7 cellular contexts compared by ENCODE assay signal in the genomic region with DNA sequence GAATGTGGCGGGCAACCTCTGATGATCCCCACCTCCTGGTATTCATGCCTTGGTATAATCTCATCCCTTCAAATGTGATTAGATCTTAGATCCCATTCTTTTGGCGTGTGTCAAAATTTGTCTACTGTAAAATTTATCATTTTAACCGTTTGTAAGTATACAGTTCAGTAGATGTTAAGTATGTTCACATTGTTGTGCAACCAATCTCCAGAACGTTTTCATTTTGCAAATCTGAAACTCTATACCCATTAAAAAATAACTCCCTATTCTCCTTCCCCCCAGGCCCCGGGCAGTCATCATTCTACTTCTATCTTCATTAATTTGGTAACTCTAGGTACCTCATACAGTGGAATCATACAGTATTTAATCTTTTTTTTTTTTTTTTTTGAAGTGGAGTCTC.
"Had no signal": no experiment of that assay in that cellular context is flagged by ENCODE, and none has a peak within 500 bp of the region (broad histone marks: within the 10 kb centered on the region; RNA-seq: fewer than 3 reads in every experiment).

No MANE protein-coding gene starts in this region.

- H3K27ac Mint-ChIP-seq: IgD-negative memory B cell had no signal

- DNase-seq: IMR-90, KBM-7, KG1 had no signal

- H3K4me3 Mint-ChIP-seq: IgD-negative memory B cell had no signal

- H3K4me1 Mint-ChIP-seq: IgD-negative memory B cell had no signal

- ATAC-seq: HepG2 had no signal

- H3K36me3 Mint-ChIP-seq: IgD-negative memory B cell had no signal

- H3K27ac ChIP-seq: HL-60 had no signal

- FAIRE-seq: HepG2, HTR-8/SVneo had no signal
